In genomic region chr15:96893159-96893906, GRCh38 we compare ENCODE assay signal across 9 cellular contexts.
A peak's percentile ranks its signal among the peaks of the same experiment; 100 is the strongest.
DNase-seq lines count a peak whose midpoint lies in the region; ATAC-seq, FAIRE-seq and TF ChIP-seq lines count a peak whose summit lies in the region.
"Had no signal": no experiment of that assay in that cellular context is flagged by ENCODE, and none has a peak within 500 bp of the region (broad histone marks: within the 10 kb centered on the region; RNA-seq: fewer than 3 reads in every experiment).

No MANE protein-coding gene starts in this region.

- no peak overlapping the region for H3K27ac Mint-ChIP-seq in T-helper 17 cell
- H3K27ac Mint-ChIP-seq: activated naive CD8-positive, alpha-beta T cell had no signal

- no peak for TF ChIP-seq POLR2A in tibial nerve (IDR thresholded peaks at IDR 0.05)

- H3K36me3 ChIP-seq in tibial nerve, result no peaks in the 10 kb centered on the region

- no peak overlapping the region for H3K4me3 Mint-ChIP-seq in T-helper 17 cell
- H3K4me3 Mint-ChIP-seq: activated naive CD8-positive, alpha-beta T cell had no signal

- peak overlapping the region; percentile 70 to 95 (median 84) for H3K27ac ChIP-seq in tibial nerve

- peaks cover 0 to 50% (median 12%) of the 10 kb centered on the region in 4 donors for H3K4me1 ChIP-seq in tibial nerve

- H3K27me3 ChIP-seq in tibial nerve, result no peaks in the 10 kb centered on the region

- WGBS in tibial nerve, 2 donors, result 16 to 25% methylated on average over 5 of the region's 5 CpGs

- H3K36me3 Mint-ChIP-seq in T-helper 17 cell (ENCODE audit: low read depth), result no peaks in the 10 kb centered on the region
- H3K36me3 Mint-ChIP-seq: activated naive CD8-positive, alpha-beta T cell had no signal

- peak in 1 of 2 donors; percentile 64 for TF ChIP-seq EP300 in tibial nerve (IDR thresholded peaks at IDR 0.05)

- no peak for FAIRE-seq in RCC 7860 (lab: Jason Lieb, UNC)

- H3K9me3 ChIP-seq in tibial nerve, result no peaks in the 10 kb centered on the region
- no peaks in the 10 kb centered on the region for H3K9me3 ChIP-seq in T-helper 17 cell (ENCODE audit: control insufficient read depth, low read length, poor library complexity, severe bottlenecking)

- peak; percentile 56 to 88 (median 78) for TF ChIP-seq CTCF in tibial nerve (IDR thresholded peaks at IDR 0.05)

- H3K27me3 Mint-ChIP-seq in T-helper 17 cell, result no peaks in the 10 kb centered on the region
- H3K27me3 Mint-ChIP-seq: activated naive CD8-positive, alpha-beta T cell had no signal

- peak overlapping the region in 1 of 4 donors; percentile 0 for H3K4me3 ChIP-seq in tibial nerve

- peaks cover 6% of the 10 kb centered on the region for H3K4me1 Mint-ChIP-seq in T-helper 17 cell

- DNase-seq in AML-193 (lab: John Stamatoyannopoulos, UW) (peak; percentile 57 to 67), HT-29 (ENCODE audit: low spot score) (peak; percentile 77), RCC 7860 (ENCODE audit: low spot score) (peak; percentile 26), globus pallidus (ENCODE audit: low spot score) (peak; percentile 29), tibial nerve (ENCODE audit: low spot score in 2 of 2) (peak in 1 of 2 donors; percentile 20), T-helper 17 cell (no peak)

- ATAC-seq in T-helper 17 cell (no peak), GM21717 (IDR thresholded peaks at IDR 0.05; ENCODE audit: unreplicated experiment) (no peak), HG03354 (IDR thresholded peaks at IDR 0.05; ENCODE audit: poor library complexity, severe bottlenecking, unreplicated experiment) (no peak)

Comparison
In these comparisons a context has a peak if more than half of its experiments do, and no peak if none do; other contexts are left out.
1. DNase-seq: peak in AML-193 (2 of 2), HT-29 (single experiment), RCC 7860 (single experiment) and globus pallidus (single experiment); none in T-helper 17 cell (0 of 3).